Comparison of ENCODE assay signal across 2 cellular contexts in genomic region chr6:12318749-12319148, GRCh38.
A peak's percentile ranks its signal among the peaks of the same experiment; 100 is the strongest.
TF ChIP-seq lines count a peak whose summit lies in the region.

No MANE protein-coding gene starts in this region.

TF ChIP-seq in A549, 52 proteins besides CTCF, POLR2A, EP300 and RAD21 (continued from another document):
- TF ChIP-seq GATA3 (IDR thresholded peaks at IDR 0.05; ENCODE audit: borderline replicate concordance): no peak
- TF ChIP-seq MAX (IDR thresholded peaks at IDR 0.05): no peak
TF ChIP-seq in A549: peak in this region for 0.

TF ChIP-seq in K562, 482 proteins besides CTCF, POLR2A, EP300 and RAD21 (continued from another document):
- TF ChIP-seq ZNF655 (CRISPR knock-in tag; IDR thresholded peaks at IDR 0.05): no peak
- no peak for TF ChIP-seq VEZF1 (CRISPR knock-in tag; IDR thresholded peaks at IDR 0.05)
- TF ChIP-seq DEAF1 (CRISPR knock-in tag; IDR thresholded peaks at IDR 0.05): no peak
- TF ChIP-seq HOXB6 (CRISPR knock-in tag; IDR thresholded peaks at IDR 0.05; ENCODE audit: borderline replicate concordance): no peak
- no peak for TF ChIP-seq RFX1 (IDR thresholded peaks at IDR 0.05)
- no peak for TF ChIP-seq ZNF57 (CRISPR knock-in tag; IDR thresholded peaks at IDR 0.05)
- 0 out of 2 replicates have a peak, but pooled peaks have one; percentile 20 for TF ChIP-seq NFIC (IDR thresholded peaks at IDR 0.05)
